Comparison of ENCODE assay signal across 8 cellular contexts in the genomic region with DNA sequence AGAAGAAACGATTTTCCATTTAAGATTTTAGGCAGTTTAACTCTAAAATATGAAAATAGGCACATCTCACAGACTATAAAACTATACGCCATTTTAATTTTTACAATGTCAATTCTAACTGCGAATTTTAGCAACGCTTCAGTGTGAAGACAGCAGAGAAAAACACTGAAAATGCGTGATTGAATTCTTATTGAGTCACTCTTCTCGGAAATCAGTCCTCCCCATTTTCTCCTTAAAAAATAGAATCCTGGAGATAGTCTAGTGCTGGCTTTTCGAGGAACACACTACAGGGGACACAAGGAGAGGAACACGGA. TPM values are rescaled to one million over a fixed set of nuclear protein-coding genes. Genes with fewer than 3 reads are reported as not detected.
DNase-seq lines count a peak whose midpoint lies in the region; ATAC-seq and TF ChIP-seq lines count a peak whose summit lies in the region.

No MANE protein-coding gene starts in this region.

- peak overlapping the region; percentile 88 to 99 (median 96) for H3K4me3 Mint-ChIP-seq in IgD-negative memory B cell
- peak overlapping the region; percentile 95 for H3K4me3 Mint-ChIP-seq in chondrocyte (ENCODE audit: unreplicated experiment)
- H3K4me3 Mint-ChIP-seq in naive thymus-derived CD4-positive, alpha-beta T cell, result peak overlapping the region; percentile 90 to 97 (median 95)

- ATAC-seq in naive thymus-derived CD4-positive, alpha-beta T cell, result no peak

- H3K9me3 ChIP-seq in AG04450 (ENCODE audit: control insufficient read depth, insufficient read depth, low read length), result no peaks in the 10 kb centered on the region; the same call in 1 of the 2 replicates
- H3K9me3 ChIP-seq in naive thymus-derived CD4-positive, alpha-beta T cell (ENCODE audit: control insufficient read depth in 2 of 3, low read length in 3 of 3), result no peaks in the 10 kb centered on the region

- CTCF ChIA-PET in AG04450 (lab: Charles Lee), result no interaction called here
- CTCF ChIA-PET in naive thymus-derived CD4-positive, alpha-beta T cell (lab: Charles Lee), result interaction anchor here (0.5 to 2.2 kb wide), 2 partner anchors 10 to 158 kb away, joined by 3 to 7 read pairs; no protein-coding TSS in a partner anchor

- TF ChIP-seq CTCF in AG04450 (IDR thresholded peaks at IDR 0.05; ENCODE audit: low read depth, low read length) (no peak), chondrocyte (IDR thresholded peaks at IDR 0.05) (no peak)

- H3K27ac ChIP-seq in AG04450 (ENCODE audit: low read depth, low read length), result no peak overlapping the region
- peak overlapping the region; percentile 86 for H3K27ac ChIP-seq in naive thymus-derived CD4-positive, alpha-beta T cell (ENCODE audit: low read depth, low read length)

- H3K4me1 ChIP-seq in naive thymus-derived CD4-positive, alpha-beta T cell (ENCODE audit: control insufficient read depth in 2 of 2, insufficient read depth in 2 of 2, low read length in 2 of 2), result peaks cover 5 to 20% of the 10 kb centered on the region in 2 donors

- H3K4me3 ChIP-seq in AG04450 (ENCODE audit: low read depth, low read length), result peak overlapping the region; percentile 68
- H3K4me3 ChIP-seq in naive thymus-derived CD4-positive, alpha-beta T cell (ENCODE audit: low read length), result peak overlapping the region; percentile 58

- H3K27ac Mint-ChIP-seq in IgD-negative memory B cell (peak overlapping the region; percentile 95 to 99 (median 98)), chondrocyte (ENCODE audit: unreplicated experiment) (peak overlapping the region; percentile 92)
- H3K27ac Mint-ChIP-seq in naive thymus-derived CD4-positive, alpha-beta T cell, result peak overlapping the region; percentile 87 to 99 (median 98)

- H3K4me1 Mint-ChIP-seq in IgD-negative memory B cell (peaks cover 25 to 40% (median 32%) of the 10 kb centered on the region in 3 donors), chondrocyte (ENCODE audit: low read depth) (peaks cover 19% of the 10 kb centered on the region)
- H3K4me1 Mint-ChIP-seq in naive thymus-derived CD4-positive, alpha-beta T cell, result peaks cover 18 to 47% (median 34%) of the 10 kb centered on the region in 7 donors

- intact Hi-C loops in naive thymus-derived CD4-positive, alpha-beta T cell (cut with micrococcal nuclease), result loop anchor here (1.0 to 10.0 kb wide), 5 partner anchors 11 to 319 kb away; a partner anchor contains a TSS

- DNase-seq in AG04450 (ENCODE audit: low read depth, low spot score) (no peak), chondrocyte (ENCODE audit: low spot score) (no peak), glomerular visceral epithelial cell (ENCODE audit: extremely low spot score) (no peak), mesenteric fat pad (ENCODE audit: low spot score) (no peak), CD1c-positive myeloid dendritic cell (ENCODE audit: extremely low spot score) (no peak), NCI-H187 treated with DMSO at 0.1 percent for 48 hours (lab: John Stamatoyannopoulos, UW) (no peak)
- DNase-seq in naive thymus-derived CD4-positive, alpha-beta T cell, result no peak

- peaks cover 6% of the 10 kb centered on the region for H3K27me3 ChIP-seq in AG04450 (ENCODE audit: control insufficient read depth, insufficient read depth, low read length)
- H3K27me3 ChIP-seq in naive thymus-derived CD4-positive, alpha-beta T cell (ENCODE audit: control insufficient read depth in 2 of 2, insufficient read depth in 2 of 2, low read length in 2 of 2), result no peaks in the 10 kb centered on the region

- peaks cover 1% of the 10 kb centered on the region for H3K27me3 Mint-ChIP-seq in IgD-negative memory B cell
- peaks cover 18% of the 10 kb centered on the region for H3K27me3 Mint-ChIP-seq in chondrocyte (ENCODE audit: low read depth)
- H3K27me3 Mint-ChIP-seq in naive thymus-derived CD4-positive, alpha-beta T cell, result peaks cover 0 to 7% (median 0%) of the 10 kb centered on the region in 5 donors

- H3K36me3 ChIP-seq in naive thymus-derived CD4-positive, alpha-beta T cell (ENCODE audit: control insufficient read depth in 2 of 3, insufficient read depth in 3 of 3, low read length in 3 of 3), result peaks cover 0 to 9% (median 0%) of the 10 kb centered on the region in 3 experiments

- H3K9me3 Mint-ChIP-seq in IgD-negative memory B cell, result no peaks in the 10 kb centered on the region
- no peaks in the 10 kb centered on the region for H3K9me3 Mint-ChIP-seq in chondrocyte (ENCODE audit: low read depth)
- no peaks in the 10 kb centered on the region for H3K9me3 Mint-ChIP-seq in naive thymus-derived CD4-positive, alpha-beta T cell

- POLR2A ChIA-PET in AG04450 (lab: Yijun Ruan, JAX), result interaction anchor here (1.2 kb wide), 1 partner anchor 135 kb away, joined by 3 read pairs; a partner anchor contains a TSS
- POLR2A ChIA-PET in naive thymus-derived CD4-positive, alpha-beta T cell (lab: Charles Lee), result interaction anchor here (0.6 to 2.8 kb wide), 6 partner anchors 10 to 139 kb away, joined by 3 to 25 read pairs (median 4); a partner anchor contains a TSS

- H3K36me3 Mint-ChIP-seq in IgD-negative memory B cell (peaks cover 1% of the 10 kb centered on the region), chondrocyte (ENCODE audit: low read depth) (no peaks in the 10 kb centered on the region)
- H3K36me3 Mint-ChIP-seq in naive thymus-derived CD4-positive, alpha-beta T cell, result peaks cover 0 to 3% (median 0%) of the 10 kb centered on the region in 5 donors

RNA-seq across cellular contexts. Expression of a gene that starts 0.4 kb away (rescaled TPM):
- polyA plus RNA-seq in AG04450 (2011; rRNA removed) (0.32 and 0.40 TPM in 2 replicates), IgD-negative memory B cell (18.0 TPM)
- 0.39 and 0.46 TPM in 2 replicates for polyA minus RNA-seq in AG04450 (2011; rRNA and poly(A)+ RNA removed)
- total RNA-seq in chondrocyte (1.7 to 2.2 TPM (median 2.0 TPM) in 3 replicates), mesenteric fat pad (4.9 TPM)
- total RNA-seq in naive thymus-derived CD4-positive, alpha-beta T cell, result 10 to 100 TPM; 12.0 to 15.7 (median 12.6) TPM
- polyA plus RNA-seq in naive thymus-derived CD4-positive, alpha-beta T cell, result 10 to 100 TPM in 1 of 2 donors, 1 to 10 TPM in 1; 7.3 to 14.5 TPM
